ENCODE assay signal across 8 cellular contexts in the genomic region with DNA sequence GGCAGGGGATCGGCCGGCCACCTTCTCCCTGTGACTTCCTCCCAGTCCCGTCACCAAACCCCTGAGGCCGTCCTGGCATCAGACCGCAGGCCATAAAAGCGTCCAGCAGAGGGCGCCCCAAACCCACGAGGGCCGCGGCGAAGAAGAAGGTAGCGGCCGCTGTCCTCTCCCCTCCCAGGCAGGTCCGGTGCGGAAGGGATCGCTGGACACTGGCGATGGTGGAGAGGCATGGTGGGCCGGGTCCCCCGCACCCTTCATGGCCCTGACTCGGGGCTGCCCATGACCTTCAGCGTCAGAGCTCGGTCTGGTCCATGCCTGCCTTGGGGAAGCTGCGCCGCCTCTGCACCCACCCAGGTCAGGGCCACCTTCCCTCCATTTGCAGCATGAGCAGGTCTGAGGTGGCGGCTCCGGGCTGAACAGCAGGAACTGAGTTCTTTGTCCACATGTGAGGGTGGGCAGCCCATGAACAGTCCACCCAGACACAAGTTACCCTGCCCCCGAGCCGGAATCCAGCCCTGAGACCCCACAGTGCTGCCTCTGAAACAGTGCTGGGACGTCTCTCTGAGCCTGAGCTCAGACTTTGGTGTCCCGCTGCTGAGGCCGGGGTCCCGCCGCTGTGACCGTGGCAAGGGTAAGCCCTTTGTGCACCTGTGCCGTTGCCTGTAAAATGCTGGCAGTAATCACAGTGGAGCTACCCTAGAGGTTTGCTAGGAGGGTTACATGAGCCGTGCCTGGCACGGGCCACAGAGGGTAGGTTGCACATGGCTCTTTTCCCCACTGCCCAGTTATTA. TPM values are rescaled to one million over a fixed set of nuclear protein-coding genes. Genes with fewer than 3 reads are reported as not detected.
DNase-seq lines count a peak whose midpoint lies in the region; ATAC-seq and TF ChIP-seq lines count a peak whose summit lies in the region.

No MANE protein-coding gene starts in this region.

- H3K4me3 ChIP-seq in retinal pigment epithelial cell (ENCODE audit: low read length): peak overlapping the region; percentile 43

- peak; percentile 86 for TF ChIP-seq CTCF in retinal pigment epithelial cell (conservative IDR thresholded peaks at IDR 0.05; ENCODE audit: low read depth, low read length)

- no peaks in the 10 kb centered on the region for H3K36me3 Mint-ChIP-seq in T-helper 2 cell treated with Interferon-gamma antibody and Interleukin-4, amounts not matched to agents 5 μg/mL and 100 μg/mL, for 36 hours (ENCODE audit: low read depth)

- in situ Hi-C loops in G401 (cut with HindIII; ENCODE audit: low sequenced_read_pairs): no loop called here

- H3K4me1 Mint-ChIP-seq in T-helper 2 cell treated with Interferon-gamma antibody and Interleukin-4, amounts not matched to agents 5 μg/mL and 100 μg/mL, for 36 hours (ENCODE audit: low read depth): no peaks in the 10 kb centered on the region

- peak; percentile 73 for DNase-seq in G401 (ENCODE audit: low spot score)
- DNase-seq in NCI-H146 treated with DMSO at 0.1 percent for 48 hours (lab: John Stamatoyannopoulos, UW; ENCODE audit: unreplicated experiment): peak; percentile 52
- DNase-seq in T-helper 2 cell treated with Interferon-gamma antibody and Interleukin-4, amounts not matched to agents 5 μg/mL and 100 μg/mL, for 36 hours (ENCODE audit: low spot score): peak; percentile 73
- peak in 56 of 58 donors; percentile 15 to 88 (median 56) for DNase-seq in anterior cingulate cortex (lab: John Stamatoyannopoulos, UW)
- peak; percentile 91 for DNase-seq in hepatic stellate cell (ENCODE audit: low spot score)
- no peak for DNase-seq in retinal pigment epithelial cell (ENCODE audit: low read depth)

- no peaks in the 10 kb centered on the region for H3K9me3 Mint-ChIP-seq in T-helper 2 cell treated with Interferon-gamma antibody and Interleukin-4, amounts not matched to agents 5 μg/mL and 100 μg/mL, for 36 hours

- ATAC-seq in HG02623 (IDR thresholded peaks at IDR 0.05; ENCODE audit: unreplicated experiment): peak; percentile 68
- no peak for ATAC-seq in HG03469 (IDR thresholded peaks at IDR 0.05; ENCODE audit: unreplicated experiment)

- H3K27me3 Mint-ChIP-seq in T-helper 2 cell treated with Interferon-gamma antibody and Interleukin-4, amounts not matched to agents 5 μg/mL and 100 μg/mL, for 36 hours (ENCODE audit: low read depth): peaks cover 4% of the 10 kb centered on the region

- no peak overlapping the region for H3K27ac Mint-ChIP-seq in T-helper 2 cell treated with Interferon-gamma antibody and Interleukin-4, amounts not matched to agents 5 μg/mL and 100 μg/mL, for 36 hours

- H3K4me3 Mint-ChIP-seq in T-helper 2 cell treated with Interferon-gamma antibody and Interleukin-4, amounts not matched to agents 5 μg/mL and 100 μg/mL, for 36 hours: peak overlapping the region; percentile 26

RNA-seq across cellular contexts. Expression of a gene that starts 40.8 kb away (rescaled TPM):
- total RNA-seq in G401 (2014; rRNA removed; shearing (Covaris generic)): 4.6 and 8.6 TPM in 2 replicates
